In genomic region chr16:57187902-57188710, GRCh38 we compare ENCODE assay signal across 1 cellular context.
TF ChIP-seq lines count a peak whose summit lies in the region.
"Not testable (repeated sequence)": the region's sequence is repeated elsewhere in the genome, so short reads cannot be mapped to it uniquely, and the experiment has no call there.

No MANE protein-coding gene starts in this region.

TF ChIP-seq in HepG2, 621 proteins besides CTCF, POLR2A, EP300 and RAD21 (continues in another document):
- TF ChIP-seq ZNF709 (CRISPR knock-in tag; IDR thresholded peaks at IDR 0.05) (peak; percentile 54; the same call in 1 of the 2 replicates), DRAP1 (CRISPR knock-in tag; IDR thresholded peaks at IDR 0.05) (peak; percentile 64), ZNF142 (CRISPR knock-in tag; IDR thresholded peaks at IDR 0.05) (0 out of 2 replicates have a peak, but pooled peaks have one; percentile 14), ERF (CRISPR knock-in tag; IDR thresholded peaks at IDR 0.05) (peak; percentile 30; the same call in 1 of the 2 replicates), KMT2B (CRISPR knock-in tag; IDR thresholded peaks at IDR 0.05) (0 out of 2 replicates have a peak, but pooled peaks have one; percentile 19), ZNF441 (CRISPR knock-in tag; IDR thresholded peaks at IDR 0.05; ENCODE audit: borderline replicate concordance) (peak; percentile 29; the same call in 1 of the 2 replicates), ADNP (CRISPR knock-in tag; IDR thresholded peaks at IDR 0.05) (peak; percentile 68; the same call in 1 of the 2 replicates), HDAC2 (CRISPR knock-in tag; IDR thresholded peaks at IDR 0.05) (0 out of 2 replicates have a peak, but pooled peaks have one; percentile 20), CREM (IDR thresholded peaks at IDR 0.05) (0 out of 2 replicates have a peak, but pooled peaks have one; percentile 14), ZNF766 (CRISPR knock-in tag; IDR thresholded peaks at IDR 0.05; ENCODE audit: borderline replicate concordance) (0 out of 2 replicates have a peak, but pooled peaks have one; percentile 38), ZNF264 (CRISPR knock-in tag; IDR thresholded peaks at IDR 0.05) (peak; percentile 31; the same call in 1 of the 2 replicates), NONO (CRISPR knock-in tag; conservative IDR thresholded peaks at IDR 0.05) (peak; percentile 50; the same call in 1 of the 2 replicates), SAP130 (CRISPR knock-in tag; IDR thresholded peaks at IDR 0.05; ENCODE audit: low read depth) (peak; percentile 39; the same call in 1 of the 2 replicates), HNF4A (CRISPR knock-in tag; IDR thresholded peaks at IDR 0.05) (peak; percentile 52), POLR2AphosphoS5 (IDR thresholded peaks at IDR 0.05; ENCODE audit: low read depth, low read length) (peak; percentile 40; the same call in 1 of the 2 replicates), ZNF775 (CRISPR knock-in tag; IDR thresholded peaks at IDR 0.05; ENCODE audit: borderline replicate concordance) (0 out of 2 replicates have a peak, but pooled peaks have one; percentile 24), ZNF431 (CRISPR knock-in tag; IDR thresholded peaks at IDR 0.05; ENCODE audit: borderline replicate concordance, low read depth) (0 out of 2 replicates have a peak, but pooled peaks have one; percentile 30), ZMYM3 (CRISPR knock-in tag; IDR thresholded peaks at IDR 0.05) (peak; percentile 54; the same call in 1 of the 2 replicates), ZNF605 (CRISPR knock-in tag; IDR thresholded peaks at IDR 0.05) (0 out of 2 replicates have a peak, but pooled peaks have one; percentile 36), YY1 (IDR thresholded peaks at IDR 0.05; ENCODE audit: insufficient read depth, insufficient replicate concordance, low read depth, low read length) (peak; percentile 40), ZNF232 (CRISPR knock-in tag; IDR thresholded peaks at IDR 0.05; ENCODE audit: borderline replicate concordance) (0 out of 2 replicates have a peak, but pooled peaks have one; percentile 52), HDAC1 (CRISPR knock-in tag; IDR thresholded peaks at IDR 0.05) (0 out of 2 replicates have a peak, but pooled peaks have one; percentile 30), RBFOX2 (IDR thresholded peaks at IDR 0.05; ENCODE audit: low read depth, low read length) (peak; percentile 58; the same call in 1 of the 2 replicates), ZNF263 (CRISPR knock-in tag; IDR thresholded peaks at IDR 0.05) (0 out of 2 replicates have a peak, but pooled peaks have one; percentile 21), PHF21A (CRISPR knock-in tag; IDR thresholded peaks at IDR 0.05) (peak; percentile 25; the same call in 1 of the 2 replicates), ZNF878 (CRISPR knock-in tag; IDR thresholded peaks at IDR 0.05) (peak; percentile 20; the same call in 1 of the 2 replicates), ZFY (CRISPR knock-in tag; IDR thresholded peaks at IDR 0.05) (peak; percentile 9; the same call in 1 of the 2 replicates), ZNF503 (CRISPR knock-in tag; IDR thresholded peaks at IDR 0.05) (0 out of 2 replicates have a peak, but pooled peaks have one; percentile 45), KMT2A (CRISPR knock-in tag; IDR thresholded peaks at IDR 0.05) (peak; percentile 23), YEATS4 (CRISPR knock-in tag; IDR thresholded peaks at IDR 0.05; ENCODE audit: borderline replicate concordance) (peak; percentile 57; the same call in 1 of the 2 replicates), SIX1 (CRISPR knock-in tag; IDR thresholded peaks at IDR 0.05; ENCODE audit: borderline replicate concordance) (peak; percentile 68; the same call in 1 of the 2 replicates), CCDC6 (CRISPR knock-in tag; IDR thresholded peaks at IDR 0.05) (peak; percentile 16; the same call in 1 of the 2 replicates), RXRB (CRISPR knock-in tag; IDR thresholded peaks at IDR 0.05; ENCODE audit: borderline replicate concordance) (peak; percentile 17; the same call in 1 of the 2 replicates)
- TF ChIP-seq, protein P1, sequence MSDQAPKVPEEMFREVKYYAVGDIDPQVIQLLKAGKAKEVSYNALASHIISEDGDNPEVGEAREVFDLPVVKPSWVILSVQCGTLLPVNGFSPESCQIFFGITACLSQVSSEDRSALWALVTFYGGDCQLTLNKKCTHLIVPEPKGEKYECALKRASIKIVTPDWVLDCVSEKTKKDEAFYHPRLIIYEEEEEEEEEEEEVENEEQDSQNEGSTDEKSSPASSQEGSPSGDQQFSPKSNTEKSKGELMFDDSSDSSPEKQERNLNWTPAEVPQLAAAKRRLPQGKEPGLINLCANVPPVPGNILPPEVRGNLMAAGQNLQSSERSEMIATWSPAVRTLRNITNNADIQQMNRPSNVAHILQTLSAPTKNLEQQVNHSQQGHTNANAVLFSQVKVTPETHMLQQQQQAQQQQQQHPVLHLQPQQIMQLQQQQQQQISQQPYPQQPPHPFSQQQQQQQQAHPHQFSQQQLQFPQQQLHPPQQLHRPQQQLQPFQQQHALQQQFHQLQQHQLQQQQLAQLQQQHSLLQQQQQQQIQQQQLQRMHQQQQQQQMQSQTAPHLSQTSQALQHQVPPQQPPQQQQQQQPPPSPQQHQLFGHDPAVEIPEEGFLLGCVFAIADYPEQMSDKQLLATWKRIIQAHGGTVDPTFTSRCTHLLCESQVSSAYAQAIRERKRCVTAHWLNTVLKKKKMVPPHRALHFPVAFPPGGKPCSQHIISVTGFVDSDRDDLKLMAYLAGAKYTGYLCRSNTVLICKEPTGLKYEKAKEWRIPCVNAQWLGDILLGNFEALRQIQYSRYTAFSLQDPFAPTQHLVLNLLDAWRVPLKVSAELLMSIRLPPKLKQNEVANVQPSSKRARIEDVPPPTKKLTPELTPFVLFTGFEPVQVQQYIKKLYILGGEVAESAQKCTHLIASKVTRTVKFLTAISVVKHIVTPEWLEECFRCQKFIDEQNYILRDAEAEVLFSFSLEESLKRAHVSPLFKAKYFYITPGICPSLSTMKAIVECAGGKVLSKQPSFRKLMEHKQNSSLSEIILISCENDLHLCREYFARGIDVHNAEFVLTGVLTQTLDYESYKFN (CRISPR knock-in tag; conservative IDR thresholded peaks at IDR 0.05): peak; percentile 45
- TF ChIP-seq CREM (CRISPR knock-in tag; IDR thresholded peaks at IDR 0.05); NONO (IDR thresholded peaks at IDR 0.05): not testable (repeated sequence)
- TF ChIP-seq, protein P2, sequence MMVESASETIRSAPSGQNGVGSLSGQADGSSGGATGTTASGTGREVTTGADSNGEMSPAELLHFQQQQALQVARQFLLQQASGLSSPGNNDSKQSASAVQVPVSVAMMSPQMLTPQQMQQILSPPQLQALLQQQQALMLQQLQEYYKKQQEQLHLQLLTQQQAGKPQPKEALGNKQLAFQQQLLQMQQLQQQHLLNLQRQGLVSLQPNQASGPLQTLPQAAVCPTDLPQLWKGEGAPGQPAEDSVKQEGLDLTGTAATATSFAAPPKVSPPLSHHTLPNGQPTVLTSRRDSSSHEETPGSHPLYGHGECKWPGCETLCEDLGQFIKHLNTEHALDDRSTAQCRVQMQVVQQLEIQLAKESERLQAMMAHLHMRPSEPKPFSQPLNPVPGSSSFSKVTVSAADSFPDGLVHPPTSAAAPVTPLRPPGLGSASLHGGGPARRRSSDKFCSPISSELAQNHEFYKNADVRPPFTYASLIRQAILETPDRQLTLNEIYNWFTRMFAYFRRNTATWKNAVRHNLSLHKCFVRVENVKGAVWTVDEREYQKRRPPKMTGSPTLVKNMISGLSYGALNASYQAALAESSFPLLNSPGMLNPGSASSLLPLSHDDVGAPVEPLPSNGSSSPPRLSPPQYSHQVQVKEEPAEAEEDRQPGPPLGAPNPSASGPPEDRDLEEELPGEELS (CRISPR knock-in tag; IDR thresholded peaks at IDR 0.05): 0 out of 2 replicates have a peak, but pooled peaks have one; percentile 22
- TF ChIP-seq, protein P3, sequence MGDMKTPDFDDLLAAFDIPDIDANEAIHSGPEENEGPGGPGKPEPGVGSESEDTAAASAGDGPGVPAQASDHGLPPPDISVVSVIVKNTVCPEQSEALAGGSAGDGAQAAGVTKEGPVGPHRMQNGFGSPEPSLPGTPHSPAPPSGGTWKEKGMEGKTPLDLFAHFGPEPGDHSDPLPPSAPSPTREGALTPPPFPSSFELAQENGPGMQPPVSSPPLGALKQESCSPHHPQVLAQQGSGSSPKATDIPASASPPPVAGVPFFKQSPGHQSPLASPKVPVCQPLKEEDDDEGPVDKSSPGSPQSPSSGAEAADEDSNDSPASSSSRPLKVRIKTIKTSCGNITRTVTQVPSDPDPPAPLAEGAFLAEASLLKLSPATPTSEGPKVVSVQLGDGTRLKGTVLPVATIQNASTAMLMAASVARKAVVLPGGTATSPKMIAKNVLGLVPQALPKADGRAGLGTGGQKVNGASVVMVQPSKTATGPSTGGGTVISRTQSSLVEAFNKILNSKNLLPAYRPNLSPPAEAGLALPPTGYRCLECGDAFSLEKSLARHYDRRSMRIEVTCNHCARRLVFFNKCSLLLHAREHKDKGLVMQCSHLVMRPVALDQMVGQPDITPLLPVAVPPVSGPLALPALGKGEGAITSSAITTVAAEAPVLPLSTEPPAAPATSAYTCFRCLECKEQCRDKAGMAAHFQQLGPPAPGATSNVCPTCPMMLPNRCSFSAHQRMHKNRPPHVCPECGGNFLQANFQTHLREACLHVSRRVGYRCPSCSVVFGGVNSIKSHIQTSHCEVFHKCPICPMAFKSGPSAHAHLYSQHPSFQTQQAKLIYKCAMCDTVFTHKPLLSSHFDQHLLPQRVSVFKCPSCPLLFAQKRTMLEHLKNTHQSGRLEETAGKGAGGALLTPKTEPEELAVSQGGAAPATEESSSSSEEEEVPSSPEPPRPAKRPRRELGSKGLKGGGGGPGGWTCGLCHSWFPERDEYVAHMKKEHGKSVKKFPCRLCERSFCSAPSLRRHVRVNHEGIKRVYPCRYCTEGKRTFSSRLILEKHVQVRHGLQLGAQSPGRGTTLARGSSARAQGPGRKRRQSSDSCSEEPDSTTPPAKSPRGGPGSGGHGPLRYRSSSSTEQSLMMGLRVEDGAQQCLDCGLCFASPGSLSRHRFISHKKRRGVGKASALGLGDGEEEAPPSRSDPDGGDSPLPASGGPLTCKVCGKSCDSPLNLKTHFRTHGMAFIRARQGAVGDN (CRISPR knock-in tag; IDR thresholded peaks at IDR 0.05): peak; percentile 41; the same call in 1 of the 2 replicates
- TF ChIP-seq, protein P4, sequence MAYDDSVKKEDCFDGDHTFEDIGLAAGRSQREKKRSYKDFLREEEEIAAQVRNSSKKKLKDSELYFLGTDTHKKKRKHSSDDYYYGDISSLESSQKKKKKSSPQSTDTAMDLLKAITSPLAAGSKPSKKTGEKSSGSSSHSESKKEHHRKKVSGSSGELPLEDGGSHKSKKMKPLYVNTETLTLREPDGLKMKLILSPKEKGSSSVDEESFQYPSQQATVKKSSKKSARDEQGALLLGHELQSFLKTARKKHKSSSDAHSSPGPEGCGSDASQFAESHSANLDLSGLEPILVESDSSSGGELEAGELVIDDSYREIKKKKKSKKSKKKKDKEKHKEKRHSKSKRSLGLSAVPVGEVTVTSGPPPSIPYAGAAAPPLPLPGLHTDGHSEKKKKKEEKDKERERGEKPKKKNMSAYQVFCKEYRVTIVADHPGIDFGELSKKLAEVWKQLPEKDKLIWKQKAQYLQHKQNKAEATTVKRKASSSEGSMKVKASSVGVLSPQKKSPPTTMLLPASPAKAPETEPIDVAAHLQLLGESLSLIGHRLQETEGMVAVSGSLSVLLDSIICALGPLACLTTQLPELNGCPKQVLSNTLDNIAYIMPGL (CRISPR knock-in tag; IDR thresholded peaks at IDR 0.05; ENCODE audit: borderline replicate concordance in 1 of 2, low read depth in 1 of 2): 0 out of 4 replicates have a peak, but pooled peaks of 1 of the 2 experiments have one; percentile 16
